Comparison of ENCODE assay signal across 17 cellular contexts in the genomic region with DNA sequence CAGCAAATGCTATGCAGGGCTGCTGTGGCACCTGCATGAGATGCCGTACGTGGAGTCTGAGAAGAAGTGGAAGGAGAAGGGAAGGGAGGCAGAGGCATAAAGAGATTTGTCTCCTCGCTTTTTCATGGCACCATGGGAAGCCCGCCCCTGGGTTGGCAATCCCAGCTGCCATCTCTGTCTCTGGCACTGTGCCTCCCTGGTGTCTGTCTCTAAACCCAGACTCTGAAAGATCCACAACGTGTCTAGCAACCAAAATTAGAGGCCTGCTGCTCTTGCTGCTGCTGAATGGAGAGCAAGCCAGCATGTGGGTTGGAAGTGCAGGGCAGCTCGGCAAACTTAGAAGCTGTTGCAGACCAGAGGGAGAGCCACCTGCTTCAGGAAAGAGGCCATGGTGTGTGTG. TPM values are rescaled to one million over a fixed set of nuclear protein-coding genes. Genes with fewer than 3 reads are reported as not detected.
DNase-seq lines count a peak whose midpoint lies in the region; ATAC-seq, FAIRE-seq and TF ChIP-seq lines count a peak whose summit lies in the region.
"Had no signal": no experiment of that assay in that cellular context is flagged by ENCODE, and none has a peak within 500 bp of the region (broad histone marks: within the 10 kb centered on the region; RNA-seq: fewer than 3 reads in every experiment).

No MANE protein-coding gene starts in this region.

- H3K36me3 ChIP-seq in Karpas-422 (ENCODE audit: insufficient read depth, low read length) (0 out of 2 replicates have a peak, but pooled peaks cover 3% of the 10 kb centered on the region), endothelial cell of umbilical vein (ENCODE audit: control insufficient read depth in 2 of 2, extremely low read depth in 1 of 2, insufficient read depth in 2 of 2, low read length in 2 of 2) (peaks cover 6 to 7% of the 10 kb centered on the region in 2 experiments)
- H3K36me3 ChIP-seq: SJCRH30 had no signal

- H2AFZ ChIP-seq in Karpas-422 (ENCODE audit: low read length), result no peak overlapping the region
- H2AFZ ChIP-seq in endothelial cell of umbilical vein (ENCODE audit: low read depth, low read length), result no peak overlapping the region
- H2AFZ ChIP-seq: PC-9 had no signal

- H3K9me3 ChIP-seq in Karpas-422 (ENCODE audit: low read length) (no peaks in the 10 kb centered on the region), endothelial cell of umbilical vein (replicated peaks; ENCODE audit: control insufficient read depth, insufficient read depth, low read length) (no peaks in the 10 kb centered on the region)
- H3K9me3 ChIP-seq: A549, Caco-2, SJCRH30 had no signal

- peaks cover 0 to 6% of the 10 kb centered on the region in 2 donors for H3K27me3 Mint-ChIP-seq in stimulated activated naive B cell treated with anti-CD40 and anti-IgM and Interleukin-4, amounts not matched to agents 10 μg/mL and 1 μg/mL and 100 μg/mL, for 72 hours

- peak overlapping the region; percentile 16 for H3K27ac Mint-ChIP-seq in stimulated activated naive B cell treated with anti-CD40 and anti-IgM and Interleukin-4, amounts not matched to agents 10 μg/mL and 1 μg/mL and 100 μg/mL, for 72 hours

- H3K4me1 Mint-ChIP-seq in stimulated activated naive B cell treated with anti-CD40 and anti-IgM and Interleukin-4, amounts not matched to agents 10 μg/mL and 1 μg/mL and 100 μg/mL, for 72 hours, result peaks cover 10 to 20% of the 10 kb centered on the region in 2 donors

- dilution Hi-C loops in endothelial cell of umbilical vein (cut with MboI; ENCODE audit: extremely low pct_ligation_motif_present, low sequenced_read_pairs), result no loop called here

- H3K4me3 Mint-ChIP-seq in stimulated activated naive B cell treated with anti-CD40 and anti-IgM and Interleukin-4, amounts not matched to agents 10 μg/mL and 1 μg/mL and 100 μg/mL, for 72 hours, result no peak overlapping the region
- H3K4me3 Mint-ChIP-seq: CD14-positive monocyte had no signal

- H3K9me1 ChIP-seq in endothelial cell of umbilical vein (replicated peaks; ENCODE audit: control insufficient read depth, extremely low read depth, insufficient read depth, low read length), result peaks cover 3% of the 10 kb centered on the region

- DNase-seq in Karpas-422 (no peak), endothelial cell of umbilical vein (ENCODE audit: low read depth, low spot score) (no peak), middle frontal gyrus (ENCODE audit: extremely low spot score, low spot score) (peak; percentile 77), DMS79 treated with DMSO at 0.1 percent for 48 hours (lab: John Stamatoyannopoulos, UW) (no peak)
- DNase-seq in stimulated activated naive B cell treated with anti-CD40 and anti-IgM and Interleukin-4, amounts not matched to agents 10 μg/mL and 1 μg/mL and 100 μg/mL, for 72 hours, result no peak
- no peak for DNase-seq in activated naive CD4-positive, alpha-beta T cell treated with anti-CD3 and anti-CD28 coated beads, Interleukin-2, amount 50 U/mL, for 16 hours
- DNase-seq: Caco-2, DMS153, HCEC 1CT, NCI-H1417 treated with DMSO at 0.1 percent for 48 hours, NCI-H1930, PC-9, SJCRH30 had no signal

- BruUV-seq in endothelial cell of umbilical vein (replicated peaks; lab: Mats Ljungman, UMichigan), result TSS peak; percentile 6

- TF ChIP-seq CTCF in endothelial cell of umbilical vein (IDR thresholded peaks at IDR 0.05; ENCODE audit: extremely low read depth in 1 of 2, insufficient read depth in 1 of 2, low read depth in 1 of 2, low read length in 2 of 2), result no peak

- H3K9me2 ChIP-seq in Karpas-422 (replicated peaks; ENCODE audit: insufficient read depth, low read length), result no peaks in the 10 kb centered on the region

- CTCF ChIA-PET in endothelial cell of umbilical vein (lab: Charles Lee), result no interaction called here

- H3K4me1 ChIP-seq in Karpas-422 (ENCODE audit: low read length) (peaks cover 62% of the 10 kb centered on the region), endothelial cell of umbilical vein (ENCODE audit: control insufficient read depth, extremely low read depth, insufficient read depth, low read length) (no peaks in the 10 kb centered on the region)
- H3K4me1 ChIP-seq: Caco-2, SJCRH30 had no signal

- H4K20me1 ChIP-seq in Karpas-422 (ENCODE audit: insufficient read depth, low read depth, low read length) (no peaks in the 10 kb centered on the region), endothelial cell of umbilical vein (replicated peaks; ENCODE audit: control insufficient read depth, extremely low read depth, insufficient read depth, low read length) (no peaks in the 10 kb centered on the region)

- peak overlapping the region; percentile 8; the same call in 1 of the 2 replicates for H3K9ac ChIP-seq in Karpas-422 (ENCODE audit: low read length)
- no peak overlapping the region for H3K9ac ChIP-seq in endothelial cell of umbilical vein (replicated peaks; ENCODE audit: extremely low read depth, insufficient read depth, low read length)

- H3K4me3 ChIP-seq in Karpas-422 (ENCODE audit: low read length) (no peak overlapping the region), endothelial cell of umbilical vein (replicated peaks in 1 of 3; ENCODE audit: insufficient read depth in 1 of 3, low read depth in 1 of 3, low read length in 3 of 3) (no peak overlapping the region)
- H3K4me3 ChIP-seq: A549, K562, PC-9, SJCRH30 had no signal

- no peaks in the 10 kb centered on the region for H3K9me3 Mint-ChIP-seq in stimulated activated naive B cell treated with anti-CD40 and anti-IgM and Interleukin-4, amounts not matched to agents 10 μg/mL and 1 μg/mL and 100 μg/mL, for 72 hours
- H3K9me3 Mint-ChIP-seq: CD14-positive monocyte had no signal

- TF ChIP-seq POLR2A in endothelial cell of umbilical vein (IDR thresholded peaks at IDR 0.05; ENCODE audit: low read depth, low read length), result no peak

- intact Hi-C loops in endothelial cell of umbilical vein (cut with micrococcal nuclease), result no loop called here

- ATAC-seq in stimulated activated naive B cell treated with anti-CD40 and anti-IgM and Interleukin-4, amounts not matched to agents 10 μg/mL and 1 μg/mL and 100 μg/mL, for 72 hours (replicated peaks), result no peak
- ATAC-seq in HG03354 (IDR thresholded peaks at IDR 0.05; ENCODE audit: poor library complexity, severe bottlenecking, unreplicated experiment), result no peak
- ATAC-seq: A549 had no signal

- H3K27ac ChIP-seq in Karpas-422 (ENCODE audit: low read length) (no peak overlapping the region), endothelial cell of umbilical vein (ENCODE audit: insufficient read depth, low read depth, low read length) (no peak overlapping the region)
- H3K27ac ChIP-seq: PC-9, SJCRH30 had no signal

- no peak overlapping the region for H3K4me2 ChIP-seq in Karpas-422 (ENCODE audit: low read depth, low read length, poor library complexity, severe bottlenecking)
- no peak overlapping the region for H3K4me2 ChIP-seq in endothelial cell of umbilical vein (ENCODE audit: insufficient read depth, low read length)
- H3K4me2 ChIP-seq: A549, PC-9 had no signal

- no peak for FAIRE-seq in endothelial cell of umbilical vein (lab: Jason Lieb, UNC)
- FAIRE-seq: A549, K562 had no signal

- H3K79me2 ChIP-seq in Karpas-422 (ENCODE audit: low read length), result no peaks in the 10 kb centered on the region
- peaks cover 3% of the 10 kb centered on the region for H3K79me2 ChIP-seq in endothelial cell of umbilical vein (ENCODE audit: control insufficient read depth, insufficient read depth, low read length)

- POLR2A ChIA-PET in endothelial cell of umbilical vein (lab: Charles Lee), result interaction anchor here (0.6 kb wide), 1 partner anchor 14 kb away, joined by 4 read pairs; no protein-coding TSS in a partner anchor

- H3K36me3 Mint-ChIP-seq in stimulated activated naive B cell treated with anti-CD40 and anti-IgM and Interleukin-4, amounts not matched to agents 10 μg/mL and 1 μg/mL and 100 μg/mL, for 72 hours, result no peaks in the 10 kb centered on the region
- H3K36me3 Mint-ChIP-seq: CD14-positive monocyte had no signal

- H3K27me3 ChIP-seq in Karpas-422 (ENCODE audit: low read length) (no peaks in the 10 kb centered on the region), endothelial cell of umbilical vein (ENCODE audit: control insufficient read depth in 2 of 2, insufficient read depth in 2 of 2, low read length in 2 of 2) (no peaks in the 10 kb centered on the region)
- H3K27me3 ChIP-seq: SJCRH30 had no signal

TF ChIP-seq in endothelial cell of umbilical vein, 7 proteins besides CTCF, POLR2A, EP300 and RAD21:
- TF ChIP-seq JUN (IDR thresholded peaks at IDR 0.05; ENCODE audit: borderline replicate concordance, insufficient read depth, insufficient read length, low read depth) (no peak), MYC (IDR thresholded peaks at IDR 0.05; ENCODE audit: low read depth, low read length) (no peak), GATA2 (IDR thresholded peaks at IDR 0.05; ENCODE audit: insufficient read depth, insufficient read length, low read depth, low read length) (no peak), EZH2 (IDR thresholded peaks at IDR 0.05; ENCODE audit: borderline replicate concordance, low read depth, low read length, severe bottlenecking) (no peak)
- TF ChIP-seq, protein P1, sequence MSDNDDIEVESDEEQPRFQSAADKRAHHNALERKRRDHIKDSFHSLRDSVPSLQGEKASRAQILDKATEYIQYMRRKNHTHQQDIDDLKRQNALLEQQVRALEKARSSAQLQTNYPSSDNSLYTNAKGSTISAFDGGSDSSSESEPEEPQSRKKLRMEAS (IDR thresholded peaks at IDR 0.05; ENCODE audit: insufficient read depth, insufficient read length), result no peak

RNA-seq across cellular contexts. Expression of a gene that starts 53.1 kb away (rescaled TPM):
- total RNA-seq in Karpas-422 (2014; rRNA removed; shearing (Covaris generic); ENCODE audit: low replicate concordance), result 83.4 and 108 TPM in 2 replicates
- 51.4 and 56.0 TPM in 2 replicates for total RNA-seq in endothelial cell of umbilical vein
- polyA plus RNA-seq in endothelial cell of umbilical vein, result 41.4 and 43.4 TPM in 2 replicates
- 60.6 and 66.8 TPM in 2 replicates for polyA plus RNA-seq in endothelial cell of umbilical vein (2011; cell fraction: cytosol; rRNA removed)
- polyA plus RNA-seq in endothelial cell of umbilical vein (2011; cell fraction: nucleus; rRNA removed), result 68.8 and 69.0 TPM in 2 replicates
- 29.5 and 34.4 TPM in 2 replicates for polyA plus RNA-seq in endothelial cell of umbilical vein (2012)
- 16.2 and 20.7 TPM in 2 replicates for polyA minus RNA-seq in endothelial cell of umbilical vein
- polyA minus RNA-seq in endothelial cell of umbilical vein (2011; cell fraction: cytosol; rRNA and poly(A)+ RNA removed), result 10.4 TPM
- polyA minus RNA-seq in endothelial cell of umbilical vein (2011; cell fraction: nucleus; rRNA and poly(A)+ RNA removed), result 30.5 and 36.4 TPM in 2 replicates
